1 cellular context compared by ENCODE assay signal in genomic region chr11:102295045-102295444, GRCh38.
TF ChIP-seq lines count a peak whose summit lies in the region.

No MANE protein-coding gene starts in this region.

TF ChIP-seq in SK-N-SH, 30 proteins besides CTCF, POLR2A, EP300 and RAD21 (continued from another document):
- TF ChIP-seq, protein P1, sequence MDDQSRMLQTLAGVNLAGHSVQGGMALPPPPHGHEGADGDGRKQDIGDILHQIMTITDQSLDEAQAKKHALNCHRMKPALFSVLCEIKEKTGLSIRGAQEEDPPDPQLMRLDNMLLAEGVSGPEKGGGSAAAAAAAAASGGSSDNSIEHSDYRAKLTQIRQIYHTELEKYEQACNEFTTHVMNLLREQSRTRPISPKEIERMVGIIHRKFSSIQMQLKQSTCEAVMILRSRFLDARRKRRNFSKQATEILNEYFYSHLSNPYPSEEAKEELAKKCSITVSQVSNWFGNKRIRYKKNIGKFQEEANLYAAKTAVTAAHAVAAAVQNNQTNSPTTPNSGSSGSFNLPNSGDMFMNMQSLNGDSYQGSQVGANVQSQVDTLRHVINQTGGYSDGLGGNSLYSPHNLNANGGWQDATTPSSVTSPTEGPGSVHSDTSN (IDR thresholded peaks at IDR 0.05), result no peak
- TF ChIP-seq RXRA (IDR thresholded peaks at IDR 0.05; ENCODE audit: borderline replicate concordance, low read depth) (no peak), USF1 (IDR thresholded peaks at IDR 0.05; ENCODE audit: borderline replicate concordance, low read depth) (no peak), ELF1 (IDR thresholded peaks at IDR 0.05) (no peak), MAX (IDR thresholded peaks at IDR 0.05; ENCODE audit: low read depth) (no peak), YY1 (IDR thresholded peaks at IDR 0.05; ENCODE audit: low read depth) (no peak), TEAD4 (IDR thresholded peaks at IDR 0.05; ENCODE audit: borderline replicate concordance, insufficient read depth) (no peak), JUND (IDR thresholded peaks at IDR 0.05) (no peak), NFIC (IDR thresholded peaks at IDR 0.05; ENCODE audit: borderline replicate concordance) (no peak)
- TF ChIP-seq, protein P2, sequence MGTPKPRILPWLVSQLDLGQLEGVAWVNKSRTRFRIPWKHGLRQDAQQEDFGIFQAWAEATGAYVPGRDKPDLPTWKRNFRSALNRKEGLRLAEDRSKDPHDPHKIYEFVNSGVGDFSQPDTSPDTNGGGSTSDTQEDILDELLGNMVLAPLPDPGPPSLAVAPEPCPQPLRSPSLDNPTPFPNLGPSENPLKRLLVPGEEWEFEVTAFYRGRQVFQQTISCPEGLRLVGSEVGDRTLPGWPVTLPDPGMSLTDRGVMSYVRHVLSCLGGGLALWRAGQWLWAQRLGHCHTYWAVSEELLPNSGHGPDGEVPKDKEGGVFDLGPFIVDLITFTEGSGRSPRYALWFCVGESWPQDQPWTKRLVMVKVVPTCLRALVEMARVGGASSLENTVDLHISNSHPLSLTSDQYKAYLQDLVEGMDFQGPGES (IDR thresholded peaks at IDR 0.05; ENCODE audit: low read depth, low read length), result no peak
- TF ChIP-seq, protein P3, sequence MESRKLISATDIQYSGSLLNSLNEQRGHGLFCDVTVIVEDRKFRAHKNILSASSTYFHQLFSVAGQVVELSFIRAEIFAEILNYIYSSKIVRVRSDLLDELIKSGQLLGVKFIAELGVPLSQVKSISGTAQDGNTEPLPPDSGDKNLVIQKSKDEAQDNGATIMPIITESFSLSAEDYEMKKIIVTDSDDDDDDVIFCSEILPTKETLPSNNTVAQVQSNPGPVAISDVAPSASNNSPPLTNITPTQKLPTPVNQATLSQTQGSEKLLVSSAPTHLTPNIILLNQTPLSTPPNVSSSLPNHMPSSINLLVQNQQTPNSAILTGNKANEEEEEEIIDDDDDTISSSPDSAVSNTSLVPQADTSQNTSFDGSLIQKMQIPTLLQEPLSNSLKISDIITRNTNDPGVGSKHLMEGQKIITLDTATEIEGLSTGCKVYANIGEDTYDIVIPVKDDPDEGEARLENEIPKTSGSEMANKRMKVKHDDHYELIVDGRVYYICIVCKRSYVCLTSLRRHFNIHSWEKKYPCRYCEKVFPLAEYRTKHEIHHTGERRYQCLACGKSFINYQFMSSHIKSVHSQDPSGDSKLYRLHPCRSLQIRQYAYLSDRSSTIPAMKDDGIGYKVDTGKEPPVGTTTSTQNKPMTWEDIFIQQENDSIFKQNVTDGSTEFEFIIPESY (IDR thresholded peaks at IDR 0.05; ENCODE audit: borderline replicate concordance, low read depth), result no peak
- TF ChIP-seq, protein P4, sequence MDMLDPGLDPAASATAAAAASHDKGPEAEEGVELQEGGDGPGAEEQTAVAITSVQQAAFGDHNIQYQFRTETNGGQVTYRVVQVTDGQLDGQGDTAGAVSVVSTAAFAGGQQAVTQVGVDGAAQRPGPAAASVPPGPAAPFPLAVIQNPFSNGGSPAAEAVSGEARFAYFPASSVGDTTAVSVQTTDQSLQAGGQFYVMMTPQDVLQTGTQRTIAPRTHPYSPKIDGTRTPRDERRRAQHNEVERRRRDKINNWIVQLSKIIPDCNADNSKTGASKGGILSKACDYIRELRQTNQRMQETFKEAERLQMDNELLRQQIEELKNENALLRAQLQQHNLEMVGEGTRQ (IDR thresholded peaks at IDR 0.05; ENCODE audit: borderline replicate concordance, low read depth, low read length), result no peak
